ENCODE assay signal across 8 cellular contexts in genomic region chr16:71499775-71500364, GRCh38. TPM values are rescaled to one million over a fixed set of nuclear protein-coding genes. Genes with fewer than 3 reads are reported as not detected.
DNase-seq lines count a peak whose midpoint lies in the region; ATAC-seq, FAIRE-seq and TF ChIP-seq lines count a peak whose summit lies in the region.

No MANE protein-coding gene starts in this region.

- no peak overlapping the region for H2BK12ac ChIP-seq in H1 (ENCODE audit: low read depth, low read length)

- no peak overlapping the region for H2AK5ac ChIP-seq in H1 (ENCODE audit: low read depth, low read length)

- H3K4me3 ChIP-seq in H1 (ENCODE audit: extremely low read depth in 1 of 4, insufficient read depth in 2 of 4, low read depth in 3 of 4, low read length in 4 of 4) (no peak overlapping the region), upper lobe of left lung (no peak overlapping the region)

- no peak overlapping the region for H3K9ac ChIP-seq in H1 (replicated peaks in 1 of 4; ENCODE audit: extremely low read depth in 1 of 4, low read depth in 3 of 4, low read length in 3 of 4)

- H3K79me2 ChIP-seq in H1 (ENCODE audit: control insufficient read depth in 1 of 2, insufficient read depth in 2 of 2, low read length in 2 of 2) = no peaks in the 10 kb centered on the region

- POLR2A ChIA-PET in H1 (lab: Charles Lee; ENCODE audit: partially characterized antibody) = no interaction called here

- H3K56ac ChIP-seq in H1 (replicated peaks; ENCODE audit: insufficient read length, low read depth, low read length) = no peak overlapping the region

- no peak overlapping the region for H4K91ac ChIP-seq in H1 (replicated peaks; ENCODE audit: insufficient read length, low read length)

- no peaks in the 10 kb centered on the region for H3K79me1 ChIP-seq in H1 (ENCODE audit: low read depth, low read length)

- TF ChIP-seq POLR2A in H1 (IDR thresholded peaks at IDR 0.05; ENCODE audit: control extremely low read depth in 1 of 2, low read depth in 2 of 2, low read length in 2 of 2) (no peak), upper lobe of left lung (IDR thresholded peaks at IDR 0.05) (no peak)

- no peaks in the 10 kb centered on the region for H4K20me1 ChIP-seq in H1 (replicated peaks in 1 of 2; ENCODE audit: control insufficient read depth in 1 of 2, insufficient read depth in 2 of 2, low read length in 2 of 2)

- H4K8ac ChIP-seq in H1 (ENCODE audit: extremely low read depth, insufficient read depth, low read length) = no peak overlapping the region

- no peak overlapping the region for H3K18ac ChIP-seq in H1 (ENCODE audit: extremely low read depth, low read length)

- DNase-seq in D341Med (ENCODE audit: low spot score) (peak; percentile 66), H4 (ENCODE audit: low spot score) (peak; percentile 48), NCI-H2227 treated with DMSO at 0.1 percent for 48 hours (lab: John Stamatoyannopoulos, UW) (peak; percentile 47), H1 (ENCODE audit: low read depth in 1 of 2, low spot score in 2 of 2) (peak in 1 of 2 experiments; percentile 60), myocyte (ENCODE audit: low read depth) (peak; percentile 67), upper lobe of left lung (no peak)
- DNase-seq in activated CD4-positive, alpha-beta T cell treated with anti-CD3 and anti-CD28 coated beads for 48 hours = peak; percentile 60

- H3K9me3 ChIP-seq in H1 (ENCODE audit: insufficient read depth in 2 of 2, low read depth in 1 of 2, low read length in 1 of 2) (no peaks in the 10 kb centered on the region), upper lobe of left lung (no peaks in the 10 kb centered on the region)

- H2BK20ac ChIP-seq in H1 (ENCODE audit: low read length) = no peak overlapping the region

- H2BK5ac ChIP-seq in H1 (ENCODE audit: low read depth, low read length) = no peak overlapping the region

- peak in 1 of 2 donors; percentile 75 for ATAC-seq in upper lobe of left lung (ENCODE audit: low FRiP score in 2 of 2)
- ATAC-seq in GM19023 (IDR thresholded peaks at IDR 0.05; ENCODE audit: unreplicated experiment) = no peak

- TF ChIP-seq EP300 in H1 (IDR thresholded peaks at IDR 0.05; ENCODE audit: borderline replicate concordance in 1 of 2, low read depth in 2 of 2, low read length in 2 of 2) (no peak), upper lobe of left lung (IDR thresholded peaks at IDR 0.05) (no peak)

- H3K23me2 ChIP-seq in H1 (ENCODE audit: low read depth, low read length) = no peaks in the 10 kb centered on the region

- H2BK15ac ChIP-seq in H1 (ENCODE audit: low read length) = no peak overlapping the region

- H3K4me1 ChIP-seq in H1 (replicated peaks in 1 of 4; ENCODE audit: control insufficient read depth in 3 of 4, insufficient read depth in 4 of 4, low read length in 3 of 4) (no peaks in the 10 kb centered on the region), upper lobe of left lung (no peaks in the 10 kb centered on the region)

- CTCF ChIA-PET in H1 (lab: Charles Lee; ENCODE audit: partially characterized antibody) = interaction anchor here (0.5 to 9.8 kb wide), 44 partner anchors 10 to 146 kb away, joined by 3 to 133 read pairs (median 6); partner anchors contain the start of genes CHST4, ZNF19 and ZNF23

- H3K4ac ChIP-seq in H1 (replicated peaks; ENCODE audit: insufficient read length, low read depth, low read length) = no peak overlapping the region

- H3K27ac ChIP-seq in H1 (ENCODE audit: low read depth, low read length) (no peak overlapping the region), upper lobe of left lung (no peak overlapping the region)

- H3K27me3 ChIP-seq in H1 (replicated peaks in 1 of 4; ENCODE audit: control insufficient read depth in 3 of 4, extremely low read depth in 1 of 4, insufficient read depth in 3 of 4, low read length in 3 of 4) (no peaks in the 10 kb centered on the region; a peak in 1 of 7 replicates), upper lobe of left lung (no peaks in the 10 kb centered on the region)

- FAIRE-seq in H1 (lab: Jason Lieb, UNC) = peak; percentile 91

- no peak overlapping the region for H2BK120ac ChIP-seq in H1 (replicated peaks; ENCODE audit: low read depth, low read length)

- peak; percentile 84 to 88 for TF ChIP-seq RAD21 in H1 (IDR thresholded peaks at IDR 0.05 in 1 of 2, conservative IDR thresholded peaks at IDR 0.05 in 1 of 2; ENCODE audit: low read depth in 2 of 2, low read length in 2 of 2)

- peak in 2 of 3 experiments; percentile 81 to 83; a peak in 3 of 4 replicates for TF ChIP-seq CTCF in H1 (IDR thresholded peaks at IDR 0.05; ENCODE audit: control extremely low read depth in 1 of 3, insufficient read depth in 1 of 3, low read depth in 1 of 3, low read length in 3 of 3)
- peak in 5 of 6 experiments; percentile 45 to 70 (median 61) for TF ChIP-seq CTCF in upper lobe of left lung (IDR thresholded peaks at IDR 0.05)

- H4K5ac ChIP-seq in H1 (ENCODE audit: insufficient read length, low read depth, low read length) = no peak overlapping the region

- no peak overlapping the region for H3K4me2 ChIP-seq in H1 (ENCODE audit: insufficient read depth in 1 of 2, low read depth in 2 of 2, low read length in 2 of 2)

- H3K23ac ChIP-seq in H1 (ENCODE audit: insufficient read length) = no peak overlapping the region

- H2AFZ ChIP-seq in H1 (ENCODE audit: low read length) = no peak overlapping the region; the same call in 1 of the 2 replicates

- H3K36me3 ChIP-seq in H1 (ENCODE audit: control insufficient read depth in 2 of 4, insufficient read depth in 4 of 4, low read length in 3 of 4) (no peaks in the 10 kb centered on the region), upper lobe of left lung (no peaks in the 10 kb centered on the region)

- H3K14ac ChIP-seq in H1 (ENCODE audit: insufficient read length) = no peak overlapping the region

- WGBS in H1 (ENCODE audit: extremely low coverage in 1 of 2, insufficient coverage in 1 of 2, insufficient read length in 1 of 2, insufficient replicate concordance in 2 of 2, low coverage in 1 of 2, low lambda C conversion rate in 2 of 2, missing lambda C conversion rate in 1 of 2), 2 experiments = 9% methylated on average over 3 of the region's 3 CpGs; no CpG with 5 or more reads in 1 of the 2 experiments
- 0 to 2% methylated on average over 3 of the region's 3 CpGs for WGBS in upper lobe of left lung, 2 donors

TF ChIP-seq in H1, 55 proteins besides CTCF, POLR2A, EP300 and RAD21 (continues in another document):
- TF ChIP-seq CTBP2 (IDR thresholded peaks at IDR 0.05; ENCODE audit: borderline replicate concordance, insufficient read depth, insufficient read length, low read length) = no peak

RNA-seq across cellular contexts. Expression of gene ZNF19, which starts 10.7 kb away (rescaled TPM):
- total RNA-seq in H4 (2014; rRNA removed; shearing (Covaris generic)) = 3.3 and 7.1 TPM in 2 replicates
- total RNA-seq in H1 (2021; fragmentation: NEBNext Ultra II Directional; extraction: Animal tissue kit (Norgen Biotek cat#: 25700)) = 3.5 TPM in 2 replicates
- polyA plus RNA-seq in H1 (2011; rRNA removed) = 1.1 and 1.5 TPM in 2 replicates
- 2.1 TPM for polyA plus RNA-seq in H1 (2011; cell fraction: cytosol; rRNA removed)
- 1.5 TPM for polyA plus RNA-seq in H1 (2011; cell fraction: nucleus; rRNA removed)
- 1.9 to 2.2 TPM (median 2.2 TPM) in 4 replicates for polyA plus RNA-seq in H1 (2012, experiment 1 of 2)
- 0.33 TPM for polyA plus RNA-seq in H1 (2012, experiment 2 of 2)
- polyA plus RNA-seq in H1 (2013, experiment 1 of 2) = 1.9 TPM
- polyA plus RNA-seq in H1 (2013, experiment 2 of 2) = 1.9 TPM
- polyA minus RNA-seq in H1 (2011; rRNA and poly(A)+ RNA removed) = 5.0 and 7.4 TPM in 2 replicates
- 4.4 TPM for polyA minus RNA-seq in H1 (2011; cell fraction: cytosol; rRNA and poly(A)+ RNA removed)
- polyA minus RNA-seq in H1 (2011; cell fraction: nucleus; rRNA and poly(A)+ RNA removed) = 13.4 TPM
- total RNA-seq in myocyte (2.2 and 3.8 TPM in 2 replicates), upper lobe of left lung (10 to 100 TPM in 5 of 6 donors, 1 to 10 TPM in 1; 9.4 to 44.0 (median 18.6) TPM)
- polyA plus RNA-seq in myocyte (2012) = 2.2 TPM

RNA-seq across cellular contexts. Expression of gene CHST4, which starts 26.4 kb away (rescaled TPM):
- 0.19 and 0.66 TPM in 2 replicates for total RNA-seq in H4 (2014; rRNA removed; shearing (Covaris generic))
- total RNA-seq in H1 (2021; fragmentation: NEBNext Ultra II Directional; extraction: Animal tissue kit (Norgen Biotek cat#: 25700)) = 11.7 and 12.1 TPM in 2 replicates
- 14.6 and 17.0 TPM in 2 replicates for polyA plus RNA-seq in H1 (2011; rRNA removed)
- polyA plus RNA-seq in H1 (2011; cell fraction: cytosol; rRNA removed) = 12.6 TPM
- polyA plus RNA-seq in H1 (2011; cell fraction: nucleus; rRNA removed) = 13.9 TPM
- 9.8 to 12.9 TPM (median 11.2 TPM) in 4 replicates for polyA plus RNA-seq in H1 (2012, experiment 1 of 2)
- 8.0 TPM for polyA plus RNA-seq in H1 (2012, experiment 2 of 2)
- polyA plus RNA-seq in H1 (2013, experiment 1 of 2) = 15.6 TPM
- polyA plus RNA-seq in H1 (2013, experiment 2 of 2) = 15.4 TPM
- 30.1 and 33.6 TPM in 2 replicates for polyA minus RNA-seq in H1 (2011; rRNA and poly(A)+ RNA removed)
- 16.4 TPM for polyA minus RNA-seq in H1 (2011; cell fraction: cytosol; rRNA and poly(A)+ RNA removed)
- polyA minus RNA-seq in H1 (2011; cell fraction: nucleus; rRNA and poly(A)+ RNA removed) = 11.5 TPM
- total RNA-seq in myocyte = not detected in 2 replicates
- polyA plus RNA-seq in myocyte (2012) = 0.05 TPM
- 1 to 10 TPM in 1 of 6 donors, under 1 TPM in 2, not detected in 3; 0.34 to 2.2 (median 0.98) TPM for total RNA-seq in upper lobe of left lung

RNA-seq across cellular contexts. Expression of gene ZNF23, which starts 37.8 kb away (rescaled TPM):
- total RNA-seq in H4 (2014; rRNA removed; shearing (Covaris generic)) = 9.0 and 10.0 TPM in 2 replicates
- 10.2 and 12.7 TPM in 2 replicates for total RNA-seq in H1 (2021; fragmentation: NEBNext Ultra II Directional; extraction: Animal tissue kit (Norgen Biotek cat#: 25700))
- 2.4 and 3.3 TPM in 2 replicates for polyA plus RNA-seq in H1 (2011; rRNA removed)
- 5.6 TPM for polyA plus RNA-seq in H1 (2011; cell fraction: cytosol; rRNA removed)
- polyA plus RNA-seq in H1 (2011; cell fraction: nucleus; rRNA removed) = 9.6 TPM
- 8.1 to 11.0 TPM (median 9.8 TPM) in 4 replicates for polyA plus RNA-seq in H1 (2012, experiment 1 of 2)
- polyA plus RNA-seq in H1 (2012, experiment 2 of 2) = 0.64 TPM
- polyA plus RNA-seq in H1 (2013, experiment 1 of 2) = 7.0 TPM
- polyA plus RNA-seq in H1 (2013, experiment 2 of 2) = 6.4 TPM
- polyA minus RNA-seq in H1 (2011; rRNA and poly(A)+ RNA removed) = 8.3 and 11.6 TPM in 2 replicates
- 3.3 TPM for polyA minus RNA-seq in H1 (2011; cell fraction: cytosol; rRNA and poly(A)+ RNA removed)
- polyA minus RNA-seq in H1 (2011; cell fraction: nucleus; rRNA and poly(A)+ RNA removed) = 14.8 TPM
- 8.9 and 9.0 TPM in 2 replicates for total RNA-seq in myocyte
- 7.4 TPM for polyA plus RNA-seq in myocyte (2012)
- total RNA-seq in upper lobe of left lung = 10 to 100 TPM in 3 of 6 donors, 1 to 10 TPM in 3; 7.1 to 28.3 (median 12.5) TPM

RNA-seq across cellular contexts. Expression of gene TLE7, which starts 58.0 kb away (rescaled TPM):
- not detected in 2 replicates for total RNA-seq in H4 (2014; rRNA removed; shearing (Covaris generic))
- not detected in 2 replicates for total RNA-seq in H1 (2021; fragmentation: NEBNext Ultra II Directional; extraction: Animal tissue kit (Norgen Biotek cat#: 25700))
- 0.03 and 0.06 TPM in 2 replicates for polyA plus RNA-seq in H1 (2011; rRNA removed)
- 0.10 TPM for polyA plus RNA-seq in H1 (2011; cell fraction: cytosol; rRNA removed)
- 0.07 TPM for polyA plus RNA-seq in H1 (2011; cell fraction: nucleus; rRNA removed)
- polyA plus RNA-seq in H1 (2012, experiment 1 of 2) = not detected in 4 replicates
- not detected for polyA plus RNA-seq in H1 (2012, experiment 2 of 2)
- not detected for polyA plus RNA-seq in H1 (2013, experiment 1 of 2)
- not detected for polyA plus RNA-seq in H1 (2013, experiment 2 of 2)
- polyA minus RNA-seq in H1 (2011; rRNA and poly(A)+ RNA removed) = not detected in 2 replicates
- polyA minus RNA-seq in H1 (2011; cell fraction: cytosol; rRNA and poly(A)+ RNA removed) = not detected
- polyA minus RNA-seq in H1 (2011; cell fraction: nucleus; rRNA and poly(A)+ RNA removed) = not detected
- not detected in 2 replicates for total RNA-seq in myocyte
- not detected for polyA plus RNA-seq in myocyte (2012)
- not detected for total RNA-seq in upper lobe of left lung

Comparison
In these comparisons a context has a peak if more than half of its experiments do, and no peak if none do; other contexts are left out.
1. DNase-seq: peak in D341Med (single experiment), H4 (single experiment), NCI-H2227 treated with DMSO at 0.1 percent for 48 hours (single experiment), activated CD4-positive, alpha-beta T cell treated with anti-CD3 and anti-CD28 coated beads for 48 hours (single experiment) and myocyte (single experiment); none in upper lobe of left lung (0 of 2).